16 cellular contexts compared by ENCODE assay signal in genomic region chr2:168482245-168482644, GRCh38.
"Had no signal": no experiment of that assay in that cellular context is flagged by ENCODE, and none has a peak within 500 bp of the region (broad histone marks: within the 10 kb centered on the region; RNA-seq: fewer than 3 reads in every experiment).

No MANE protein-coding gene starts in this region.

- H3K9me3 ChIP-seq: esophagus squamous epithelium, transverse colon had no signal

- H3K27ac Mint-ChIP-seq: activated CD4-positive, alpha-beta T cell treated with anti-CD3 and anti-CD28 coated beads, Interleukin-2, amount 10 ng/mL, durations not matched to agents 7 days and 5 days; stimulated activated naive B cell treated with anti-CD40 and anti-IgM and Interleukin-4, amounts not matched to agents 10 μg/mL and 1 μg/mL and 100 μg/mL, for 72 hours; T-helper 2 cell treated with Interferon-gamma antibody and Interleukin-4, amounts not matched to agents 5 μg/mL and 100 μg/mL, for 36 hours had no signal

- H2AFZ ChIP-seq: parathyroid adenoma had no signal

- H3K4me3 ChIP-seq: coronary artery, esophagus squamous epithelium, transverse colon had no signal

- H3K79me2 ChIP-seq: parathyroid adenoma had no signal

- H3K4me3 Mint-ChIP-seq: activated CD4-positive, alpha-beta T cell treated with anti-CD3 and anti-CD28 coated beads, Interleukin-2, amount 10 ng/mL, durations not matched to agents 7 days and 5 days; naive B cell; stimulated activated naive B cell treated with anti-CD40 and anti-IgM and Interleukin-4, amounts not matched to agents 10 μg/mL and 1 μg/mL and 100 μg/mL, for 72 hours; T-helper 2 cell treated with Interferon-gamma antibody and Interleukin-4, amounts not matched to agents 5 μg/mL and 100 μg/mL, for 36 hours had no signal

- ATAC-seq: stimulated activated naive B cell treated with anti-CD40 and anti-IgM and Interleukin-4, amounts not matched to agents 10 μg/mL and 1 μg/mL and 100 μg/mL, for 72 hours had no signal

- DNase-seq: activated CD4-positive, alpha-beta T cell treated with anti-CD3 and anti-CD28 coated beads, Interleukin-2, amount 10 ng/mL, durations not matched to agents 7 days and 5 days; activated CD8-positive, alpha-beta memory T cell treated with anti-CD3 and anti-CD28 coated beads for 24 hours; activated gamma-delta T cell treated with Interleukin-2 at 50 U/mL for 16 hours; aorta; esophagus squamous epithelium; foreskin fibroblast; head of caudate nucleus; left colon; naive B cell; stimulated activated CD4-positive, alpha-beta T cell treated with anti-CD3 and anti-CD28 coated beads, Interleukin-2, amount 100 ng/mL, for 48 hours; stimulated activated naive B cell treated with anti-CD40 and anti-IgM and Interleukin-4, amounts not matched to agents 10 μg/mL and 1 μg/mL and 100 μg/mL, for 72 hours; SW 1271; transverse colon had no signal

- H3K36me3 ChIP-seq: esophagus squamous epithelium, transverse colon had no signal

- H3K9ac ChIP-seq: parathyroid adenoma had no signal

- H3K4me1 ChIP-seq: parathyroid adenoma had no signal

- H3K27ac ChIP-seq: coronary artery, esophagus squamous epithelium, parathyroid adenoma had no signal

- H3K27me3 Mint-ChIP-seq: activated CD4-positive, alpha-beta T cell treated with anti-CD3 and anti-CD28 coated beads, Interleukin-2, amount 10 ng/mL, durations not matched to agents 7 days and 5 days; naive B cell; stimulated activated naive B cell treated with anti-CD40 and anti-IgM and Interleukin-4, amounts not matched to agents 10 μg/mL and 1 μg/mL and 100 μg/mL, for 72 hours had no signal

- H3K27me3 ChIP-seq: esophagus squamous epithelium, transverse colon had no signal
